In the genomic region with DNA sequence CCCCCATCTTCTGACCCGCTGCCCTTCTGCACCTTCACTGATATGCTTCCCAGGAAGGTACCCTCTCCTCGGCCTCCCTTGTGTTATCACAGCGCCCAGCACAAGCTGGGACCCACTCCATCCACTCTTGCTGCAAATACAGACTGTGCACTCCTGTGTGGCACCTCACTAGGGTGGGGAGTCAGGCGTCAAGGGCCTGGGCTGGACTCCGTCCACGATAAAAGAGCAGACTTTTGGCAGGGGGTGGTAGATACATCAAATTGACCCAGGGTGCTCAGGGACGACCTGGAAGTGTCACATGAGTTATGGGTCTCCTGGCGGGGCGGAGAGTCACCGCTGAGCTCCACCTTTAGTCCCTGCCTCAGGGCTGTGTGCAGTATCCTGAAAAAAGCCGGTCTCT, we compare ENCODE assay signal across 19 cellular contexts. TPM values are rescaled to one million over a fixed set of nuclear protein-coding genes. Genes with fewer than 3 reads are reported as not detected.
DNase-seq lines count a peak whose midpoint lies in the region; ATAC-seq and TF ChIP-seq lines count a peak whose summit lies in the region.
"Had no signal": no experiment of that assay in that cellular context is flagged by ENCODE, and none has a peak within 500 bp of the region (broad histone marks: within the 10 kb centered on the region; RNA-seq: fewer than 3 reads in every experiment).

No MANE protein-coding gene starts in this region.

- peak overlapping the region; percentile 63; the same call in 1 of the 2 replicates for H3K4me2 ChIP-seq in KMS-11
- no peak overlapping the region for H3K4me2 ChIP-seq in neuronal stem cell (ENCODE audit: insufficient read depth, low read length, poor library complexity, severe bottlenecking)
- H3K4me2 ChIP-seq in PC-9, result no peak overlapping the region

- intact Hi-C loops in activated CD8-positive, alpha-beta T cell treated with anti-CD3 and anti-CD28 coated beads for 36 hours (cut with micrococcal nuclease), result no loop called here
- intact Hi-C loops in PC-9 (cut with micrococcal nuclease; ENCODE audit: unreplicated experiment), result no loop called here

- TF ChIP-seq CTCF in activated CD8-positive, alpha-beta T cell treated with anti-CD3 and anti-CD28 coated beads for 36 hours (IDR thresholded peaks at IDR 0.05), result no peak
- TF ChIP-seq CTCF in KMS-11 (conservative IDR thresholded peaks at IDR 0.05; ENCODE audit: low read depth, low read length), result no peak
- TF ChIP-seq CTCF in PC-9 (conservative IDR thresholded peaks at IDR 0.05), result no peak

- H3K27ac Mint-ChIP-seq in activated CD8-positive, alpha-beta T cell treated with anti-CD3 and anti-CD28 coated beads, Interleukin-2, amount 10 ng/mL, durations not matched to agents 7 days and 5 days, result no peak overlapping the region
- H3K27ac Mint-ChIP-seq in activated CD8-positive, alpha-beta T cell treated with anti-CD3 and anti-CD28 coated beads for 36 hours, result no peak overlapping the region
- H3K27ac Mint-ChIP-seq in effector memory CD8-positive, alpha-beta T cell, result no peak overlapping the region

- H3K36me3 Mint-ChIP-seq in activated CD8-positive, alpha-beta T cell treated with anti-CD3 and anti-CD28 coated beads, Interleukin-2, amount 10 ng/mL, durations not matched to agents 7 days and 5 days (ENCODE audit: low read depth), result peaks cover 2% of the 10 kb centered on the region
- no peaks in the 10 kb centered on the region for H3K36me3 Mint-ChIP-seq in activated CD8-positive, alpha-beta T cell treated with anti-CD3 and anti-CD28 coated beads for 36 hours (ENCODE audit: low read depth)
- peaks cover 3% of the 10 kb centered on the region for H3K36me3 Mint-ChIP-seq in effector memory CD8-positive, alpha-beta T cell (ENCODE audit: insufficient read depth)

- no peaks in the 10 kb centered on the region for H3K79me1 ChIP-seq in neuronal stem cell (ENCODE audit: low read depth, low read length)

- WGBS in neuronal stem cell (ENCODE audit: extremely low coverage in 2 of 2, insufficient read length in 2 of 2, insufficient replicate concordance in 1 of 2), 2 donors, result no CpG with 5 or more reads among the region's 11 CpGs

- no peak overlapping the region for H2BK120ac ChIP-seq in neuronal stem cell (ENCODE audit: low read depth, low read length)

- no peaks in the 10 kb centered on the region for H3K9me3 Mint-ChIP-seq in activated CD8-positive, alpha-beta T cell treated with anti-CD3 and anti-CD28 coated beads, Interleukin-2, amount 10 ng/mL, durations not matched to agents 7 days and 5 days (ENCODE audit: insufficient read depth)
- no peaks in the 10 kb centered on the region for H3K9me3 Mint-ChIP-seq in activated CD8-positive, alpha-beta T cell treated with anti-CD3 and anti-CD28 coated beads for 36 hours
- H3K9me3 Mint-ChIP-seq in effector memory CD8-positive, alpha-beta T cell, result no peaks in the 10 kb centered on the region

- no TSS peak for BruUV-seq in PC-9 (replicated peaks; lab: Mats Ljungman, UMichigan)

- H3K14ac ChIP-seq in neuronal stem cell (ENCODE audit: low read length), result no peak overlapping the region

- H3K27ac ChIP-seq in KMS-11, result no peak overlapping the region
- H3K27ac ChIP-seq in neuronal stem cell (replicated peaks; ENCODE audit: low read length), result no peak overlapping the region
- no peak overlapping the region for H3K27ac ChIP-seq in PC-9
- H3K27ac ChIP-seq: heart left ventricle, uterus had no signal

- no peak overlapping the region for H3K9ac ChIP-seq in KMS-11
- no peak overlapping the region for H3K9ac ChIP-seq in neuronal stem cell (ENCODE audit: low read depth, low read length, poor library complexity)

- no peaks in the 10 kb centered on the region for H4K20me1 ChIP-seq in KMS-11 (ENCODE audit: insufficient read depth)
- no peaks in the 10 kb centered on the region for H4K20me1 ChIP-seq in PC-9 (ENCODE audit: insufficient read depth)

- no peak overlapping the region for H2BK12ac ChIP-seq in neuronal stem cell (ENCODE audit: low read length)

- H4K8ac ChIP-seq in neuronal stem cell (ENCODE audit: low read depth, low read length), result no peak overlapping the region

- no peak overlapping the region for H2BK5ac ChIP-seq in neuronal stem cell (ENCODE audit: low read length)

- H2AFZ ChIP-seq in KMS-11 (ENCODE audit: low read depth) (no peak overlapping the region), neuronal stem cell (ENCODE audit: low read length) (no peak overlapping the region), PC-9 (no peak overlapping the region)

- POLR2A ChIA-PET in activated CD8-positive, alpha-beta T cell treated with anti-CD3 and anti-CD28 coated beads, Interleukin-2, amount 10 ng/mL, durations not matched to agents 7 days and 5 days (lab: Charles Lee), result no interaction called here
- POLR2A ChIA-PET in activated CD8-positive, alpha-beta T cell treated with anti-CD3 and anti-CD28 coated beads for 36 hours (lab: Charles Lee), result interaction anchor here (0.6 kb wide), 1 partner anchor 37 kb away, joined by 3 read pairs; no protein-coding TSS in a partner anchor
- POLR2A ChIA-PET in PC-9 (lab: Charles Lee; ENCODE audit: unreplicated experiment), result no interaction called here

- peaks cover 55% of the 10 kb centered on the region for H3K4me1 ChIP-seq in KMS-11 (ENCODE audit: low read depth, poor library complexity, severe bottlenecking)
- peaks cover 0 to 2% of the 10 kb centered on the region in 2 donors for H3K4me1 ChIP-seq in neuronal stem cell (ENCODE audit: control insufficient read depth in 2 of 2, insufficient read depth in 1 of 2, low read depth in 1 of 2, low read length in 2 of 2)
- no peaks in the 10 kb centered on the region for H3K4me1 ChIP-seq in PC-9 (replicated peaks; ENCODE audit: insufficient read depth)
- H3K4me1 ChIP-seq: uterus had no signal

- H2AK5ac ChIP-seq in neuronal stem cell (ENCODE audit: low read depth, low read length), result no peak overlapping the region

- H3K18ac ChIP-seq in neuronal stem cell (ENCODE audit: low read length), result no peak overlapping the region

- peaks cover 5% of the 10 kb centered on the region; the same call in 1 of the 2 replicates for H3K79me2 ChIP-seq in KMS-11 (ENCODE audit: insufficient read depth, low read depth)
- H3K79me2 ChIP-seq in PC-9 (ENCODE audit: low read depth), result no peaks in the 10 kb centered on the region

- peaks cover 3 to 10% of the 10 kb centered on the region in 2 donors for H3K9me3 ChIP-seq in neuronal stem cell (replicated peaks in 1 of 2; ENCODE audit: control insufficient read depth in 2 of 2, insufficient read depth in 1 of 2, low read depth in 1 of 2, low read length in 2 of 2)
- no peaks in the 10 kb centered on the region for H3K9me3 ChIP-seq in PC-9 (ENCODE audit: insufficient read depth, low read depth)
- H3K9me3 ChIP-seq: uterus had no signal

- CTCF ChIA-PET in activated CD8-positive, alpha-beta T cell treated with anti-CD3 and anti-CD28 coated beads, Interleukin-2, amount 10 ng/mL, durations not matched to agents 7 days and 5 days (lab: Charles Lee), result interaction anchor here (2.8 to 3.5 kb wide), 2 partner anchors 88 to 90 kb away, joined by 14 read pairs; no protein-coding TSS in a partner anchor
- CTCF ChIA-PET in activated CD8-positive, alpha-beta T cell treated with anti-CD3 and anti-CD28 coated beads for 36 hours (lab: Charles Lee), result interaction anchor here (0.9 to 6.9 kb wide), 3 partner anchors 23 to 444 kb away, joined by 3 to 46 read pairs (median 6); no protein-coding TSS in a partner anchor
- CTCF ChIA-PET in PC-9 (lab: Charles Lee), result no interaction called here

- peak overlapping the region; percentile 49 for H3K23ac ChIP-seq in neuronal stem cell (ENCODE audit: low read depth, low read length, poor library complexity)

- H3K27me3 ChIP-seq in KMS-11 (ENCODE audit: insufficient read depth, low read depth) (no peaks in the 10 kb centered on the region), neuronal stem cell (ENCODE audit: control insufficient read depth in 3 of 3, insufficient read depth in 3 of 3, low read depth in 1 of 3, low read length in 3 of 3) (peaks cover 18 to 62% (median 50%) of the 10 kb centered on the region in 3 experiments), PC-9 (ENCODE audit: insufficient read depth, low read depth) (peaks cover 26% of the 10 kb centered on the region)
- H3K27me3 ChIP-seq: uterus had no signal

- no peak overlapping the region for H3K4me3 ChIP-seq in KMS-11 (IDR thresholded peaks at IDR 0.05; ENCODE audit: insufficient read depth, low read depth, low read length)
- no peak overlapping the region for H3K4me3 ChIP-seq in neuronal stem cell (ENCODE audit: low read length in 2 of 2)
- no peak overlapping the region for H3K4me3 ChIP-seq in PC-9
- H3K4me3 ChIP-seq: GM12878, uterus had no signal

- H3K36me3 ChIP-seq in KMS-11 (ENCODE audit: insufficient read depth), result no peaks in the 10 kb centered on the region
- H3K36me3 ChIP-seq in neuronal stem cell (replicated peaks in 1 of 2; ENCODE audit: control insufficient read depth in 2 of 2, insufficient read depth in 2 of 2, low read length in 2 of 2), result no peaks in the 10 kb centered on the region
- no peaks in the 10 kb centered on the region for H3K36me3 ChIP-seq in PC-9 (ENCODE audit: low read depth)
- H3K36me3 ChIP-seq: heart left ventricle, stomach, uterus had no signal

- H3K27me3 Mint-ChIP-seq in activated CD8-positive, alpha-beta T cell treated with anti-CD3 and anti-CD28 coated beads, Interleukin-2, amount 10 ng/mL, durations not matched to agents 7 days and 5 days (ENCODE audit: low read depth), result peaks cover 25% of the 10 kb centered on the region
- H3K27me3 Mint-ChIP-seq in activated CD8-positive, alpha-beta T cell treated with anti-CD3 and anti-CD28 coated beads for 36 hours, result no peaks in the 10 kb centered on the region
- H3K27me3 Mint-ChIP-seq in effector memory CD8-positive, alpha-beta T cell, result peaks cover 0 to 23% of the 10 kb centered on the region in 2 donors

- H3K4me1 Mint-ChIP-seq in activated CD8-positive, alpha-beta T cell treated with anti-CD3 and anti-CD28 coated beads, Interleukin-2, amount 10 ng/mL, durations not matched to agents 7 days and 5 days (ENCODE audit: low read depth), result peaks cover 44% of the 10 kb centered on the region
- H3K4me1 Mint-ChIP-seq in activated CD8-positive, alpha-beta T cell treated with anti-CD3 and anti-CD28 coated beads for 36 hours (ENCODE audit: low read depth), result peaks cover 32% of the 10 kb centered on the region
- H3K4me1 Mint-ChIP-seq in effector memory CD8-positive, alpha-beta T cell (ENCODE audit: low read depth in 2 of 2), result peaks cover 22 to 27% of the 10 kb centered on the region in 2 donors

- H2BK15ac ChIP-seq in neuronal stem cell (ENCODE audit: low read length), result no peak overlapping the region

- no peak for DNase-seq in activated CD8-positive, alpha-beta T cell treated with anti-CD3 and anti-CD28 coated beads, Interleukin-2, amount 10 ng/mL, durations not matched to agents 7 days and 5 days
- DNase-seq in activated CD8-positive, alpha-beta T cell treated with anti-CD3 and anti-CD28 coated beads for 36 hours, result no peak
- no peak for DNase-seq in effector memory CD8-positive, alpha-beta T cell
- DNase-seq in neuronal stem cell (ENCODE audit: low spot score) (no peak), SK-N-DZ (ENCODE audit: low spot score) (no peak), PC-9 (no peak)
- DNase-seq: activated effector memory CD4-positive, alpha-beta T cell treated with anti-CD3 and anti-CD28 coated beads, Interleukin-2, amount 50 U/mL, for 16 hours; COR-L47; HCEC 1CT; MM.1S; NCI-H774; SW 1271; uterus had no signal

- no peak overlapping the region for H3K4ac ChIP-seq in neuronal stem cell (ENCODE audit: low read length)

- H3F3A ChIP-seq in PC-9 (ENCODE audit: insufficient read depth, low read depth), result no peaks in the 10 kb centered on the region

- H4K91ac ChIP-seq in neuronal stem cell (ENCODE audit: low read depth, low read length, poor library complexity), result no peak overlapping the region

- ATAC-seq in activated CD8-positive, alpha-beta T cell treated with anti-CD3 and anti-CD28 coated beads, Interleukin-2, amount 10 ng/mL, durations not matched to agents 7 days and 5 days, result no peak
- no peak for ATAC-seq in activated CD8-positive, alpha-beta T cell treated with anti-CD3 and anti-CD28 coated beads for 36 hours
- no peak for ATAC-seq in effector memory CD8-positive, alpha-beta T cell (replicated peaks)
- no peak for ATAC-seq in GM21723 (IDR thresholded peaks at IDR 0.05; ENCODE audit: unreplicated experiment)
- ATAC-seq: GM12878 had no signal

- H3K9me2 ChIP-seq in PC-9 (ENCODE audit: insufficient read depth), result no peaks in the 10 kb centered on the region

- H3K4me3 Mint-ChIP-seq in activated CD8-positive, alpha-beta T cell treated with anti-CD3 and anti-CD28 coated beads, Interleukin-2, amount 10 ng/mL, durations not matched to agents 7 days and 5 days, result peak overlapping the region; percentile 6
- no peak overlapping the region for H3K4me3 Mint-ChIP-seq in activated CD8-positive, alpha-beta T cell treated with anti-CD3 and anti-CD28 coated beads for 36 hours
- H3K4me3 Mint-ChIP-seq in effector memory CD8-positive, alpha-beta T cell, result peak overlapping the region; percentile 53 to 63

RNA-seq across cellular contexts. Expression of gene TRPM5, which starts 0.9 kb away (rescaled TPM):
- total RNA-seq in activated CD8-positive, alpha-beta T cell treated with anti-CD3 and anti-CD28 coated beads, Interleukin-2, amount 10 ng/mL, durations not matched to agents 7 days and 5 days, result not detected
- not detected for total RNA-seq in activated CD8-positive, alpha-beta T cell treated with anti-CD3 and anti-CD28 coated beads for 36 hours
- 0.01 TPM for polyA plus RNA-seq in neuronal stem cell (2013, experiment 1 of 2)
- 0.01 TPM for polyA plus RNA-seq in neuronal stem cell (2013, experiment 2 of 2)
- polyA plus RNA-seq in SK-N-DZ (2014; cell fraction: cytosol; rRNA removed), result 0.26 and 0.38 TPM in 2 replicates
- 2.9 and 3.9 TPM in 2 replicates for polyA plus RNA-seq in SK-N-DZ (2014; cell fraction: nucleus; rRNA removed)
- total RNA-seq in PC-9 (2021), result not detected in 2 replicates
- total RNA-seq: GM12878, heart left ventricle had no signal
- polyA plus RNA-seq: GM12878, heart left ventricle, keratinocyte had no signal

RNA-seq across cellular contexts. Expression of gene KCNQ1, which starts 1.4 kb away (rescaled TPM):
- 10 to 100 TPM; 20.4 to 26.0 TPM for total RNA-seq in activated CD8-positive, alpha-beta T cell treated with anti-CD3 and anti-CD28 coated beads, Interleukin-2, amount 10 ng/mL, durations not matched to agents 7 days and 5 days
- 1 to 10 TPM; 8.7 to 9.5 TPM for total RNA-seq in activated CD8-positive, alpha-beta T cell treated with anti-CD3 and anti-CD28 coated beads for 36 hours
- 1.2 TPM for polyA plus RNA-seq in neuronal stem cell (2013, experiment 1 of 2)
- polyA plus RNA-seq in neuronal stem cell (2013, experiment 2 of 2), result 1.1 TPM
- polyA plus RNA-seq in SK-N-DZ (2014; cell fraction: cytosol; rRNA removed), result not detected in 2 replicates
- polyA plus RNA-seq in SK-N-DZ (2014; cell fraction: nucleus; rRNA removed), result not detected in 2 replicates
- 0.55 TPM in 1 of 2 replicates, not detected in the other for total RNA-seq in PC-9 (2021)
- polyA plus RNA-seq: keratinocyte had no signal

RNA-seq across cellular contexts. Expression of gene TSSC4, which starts 42.9 kb away (rescaled TPM):
- 10 to 100 TPM; 45.3 to 49.4 TPM for total RNA-seq in activated CD8-positive, alpha-beta T cell treated with anti-CD3 and anti-CD28 coated beads, Interleukin-2, amount 10 ng/mL, durations not matched to agents 7 days and 5 days
- 10 to 100 TPM; 36.2 to 38.9 TPM for total RNA-seq in activated CD8-positive, alpha-beta T cell treated with anti-CD3 and anti-CD28 coated beads for 36 hours
- 50.8 TPM for polyA plus RNA-seq in neuronal stem cell (2013, experiment 1 of 2)
- 54.1 TPM for polyA plus RNA-seq in neuronal stem cell (2013, experiment 2 of 2)
- 61.2 and 72.3 TPM in 2 replicates for polyA plus RNA-seq in SK-N-DZ (2014; cell fraction: cytosol; rRNA removed)
- polyA plus RNA-seq in SK-N-DZ (2014; cell fraction: nucleus; rRNA removed), result 62.2 and 69.1 TPM in 2 replicates
- total RNA-seq in PC-9 (2021), result 35.6 and 49.3 TPM in 2 replicates
